25 cellular contexts compared by ENCODE assay signal in genomic region chr9:92385001-92385400, GRCh38. TPM values are rescaled to one million over a fixed set of nuclear protein-coding genes. Genes with fewer than 3 reads are reported as not detected.
A peak's percentile ranks its signal among the peaks of the same experiment; 100 is the strongest.
DNase-seq lines count a peak whose midpoint lies in the region; ATAC-seq and TF ChIP-seq lines count a peak whose summit lies in the region.
"Had no signal": no experiment of that assay in that cellular context is flagged by ENCODE, and none has a peak within 500 bp of the region (broad histone marks: within the 10 kb centered on the region; RNA-seq: fewer than 3 reads in every experiment).

No MANE protein-coding gene starts in this region.

- H3K27ac ChIP-seq in RWPE2 (ENCODE audit: poor library complexity, severe bottlenecking) (peak overlapping the region; percentile 90), thyroid gland (peak overlapping the region in 2 of 3 donors; percentile 18 to 26), substantia nigra (ENCODE audit: low read depth, low read length, poor library complexity, severe bottlenecking) (no peak overlapping the region)
- H3K27ac ChIP-seq: hepatocyte, prostate gland had no signal

- H3K36me3 Mint-ChIP-seq in WTC11: no peaks in the 10 kb centered on the region

- no peaks in the 10 kb centered on the region for H3K36me3 ChIP-seq in RWPE2 (ENCODE audit: low read depth)
- no peaks in the 10 kb centered on the region for H3K36me3 ChIP-seq in thyroid gland
- H3K36me3 ChIP-seq: prostate gland, transverse colon had no signal

- H3K4me3 Mint-ChIP-seq in WTC11: no peak overlapping the region
- H3K4me3 Mint-ChIP-seq: CD8-positive, alpha-beta memory T cell; effector memory CD8-positive, alpha-beta T cell; GM23338; immature natural killer cell; neural crest cell had no signal

- no peaks in the 10 kb centered on the region for H3K27me3 Mint-ChIP-seq in WTC11 (ENCODE audit: low read depth)
- H3K27me3 Mint-ChIP-seq: CD8-positive, alpha-beta memory T cell; effector memory CD8-positive, alpha-beta T cell had no signal

- no peaks in the 10 kb centered on the region for H3K9me3 Mint-ChIP-seq in WTC11
- H3K9me3 Mint-ChIP-seq: CD8-positive, alpha-beta memory T cell; effector memory CD8-positive, alpha-beta T cell; GM23338; immature natural killer cell; neural crest cell had no signal

- TF ChIP-seq POLR2A in thyroid gland (IDR thresholded peaks at IDR 0.05): no peak

- peaks cover 11% of the 10 kb centered on the region for H3K4me1 Mint-ChIP-seq in WTC11
- H3K4me1 Mint-ChIP-seq: neural crest cell had no signal

- ATAC-seq in RWPE2 (ENCODE audit: low read depth): no peak
- peak; percentile 54 for ATAC-seq in left ventricle myocardium superior
- no peak for ATAC-seq in WTC11
- no peak for ATAC-seq in HG03045 (IDR thresholded peaks at IDR 0.05; ENCODE audit: unreplicated experiment)
- ATAC-seq: effector memory CD8-positive, alpha-beta T cell; GM23338; mucosa of descending colon had no signal

- no peaks in the 10 kb centered on the region for H3K9me3 ChIP-seq in RWPE2 (ENCODE audit: severe bottlenecking)
- H3K9me3 ChIP-seq in thyroid gland: peaks cover 4% of the 10 kb centered on the region
- H3K9me3 ChIP-seq: mucosa of descending colon, prostate gland, transverse colon had no signal

- no peak overlapping the region for H3K27ac Mint-ChIP-seq in WTC11
- H3K27ac Mint-ChIP-seq: effector memory CD8-positive, alpha-beta T cell; GM23338; immature natural killer cell had no signal

- H3K27me3 ChIP-seq in RWPE2 (ENCODE audit: insufficient read depth, poor library complexity, severe bottlenecking) (no peaks in the 10 kb centered on the region), thyroid gland (no peaks in the 10 kb centered on the region)
- H3K27me3 ChIP-seq: hepatocyte, transverse colon had no signal

- POLR2A ChIA-PET in WTC11 (lab: Charles Lee): no interaction called here

- H3K4me3 ChIP-seq in RWPE2 (ENCODE audit: severe bottlenecking) (no peak overlapping the region), choroid plexus epithelial cell (ENCODE audit: low read depth, low read length) (no peak overlapping the region), thyroid gland (replicated peaks in 1 of 3) (no peak overlapping the region)
- H3K4me3 ChIP-seq: GM23338, hepatocyte, mucosa of descending colon, prostate gland, skin epidermis, transverse colon had no signal

- CTCF ChIA-PET in WTC11 (lab: Charles Lee): no interaction called here

- TF ChIP-seq CTCF in RWPE2 (IDR thresholded peaks at IDR 0.05; ENCODE audit: poor library complexity, severe bottlenecking) (no peak), choroid plexus epithelial cell (conservative IDR thresholded peaks at IDR 0.05; ENCODE audit: low read depth, low read length) (no peak), thyroid gland (IDR thresholded peaks at IDR 0.05) (no peak), WTC11 (IDR thresholded peaks at IDR 0.05) (no peak)

- 79 to 82% methylated on average over 3 of the region's 3 CpGs for WGBS in thyroid gland, 2 donors

- peaks cover 31% of the 10 kb centered on the region for H3K4me1 ChIP-seq in RWPE2 (ENCODE audit: insufficient read depth, poor library complexity, severe bottlenecking)
- H3K4me1 ChIP-seq in thyroid gland: no peaks in the 10 kb centered on the region
- H3K4me1 ChIP-seq: prostate gland had no signal

- intact Hi-C loops in left ventricle myocardium superior (cut with micrococcal nuclease): no loop called here
- intact Hi-C loops in thyroid gland (cut with DNase I): no loop called here

- DNase-seq in RWPE2 (ENCODE audit: low spot score) (no peak), choroid plexus epithelial cell (ENCODE audit: low read depth) (peak; percentile 28), left ventricle myocardium superior (no peak), thyroid gland (no peak), WTC11 (ENCODE audit: low spot score) (no peak), substantia nigra (lab: John Stamatoyannopoulos, UW) (no peak), globus pallidus (ENCODE audit: low spot score) (no peak)
- DNase-seq: activated CD4-positive, alpha-beta T cell treated with anti-CD3 and anti-CD28 coated beads for 4 hours; activated naive CD4-positive, alpha-beta T cell treated with anti-CD3 and anti-CD28 coated beads, Interleukin-2, amount 50 U/mL, for 16 hours; CD8-positive, alpha-beta memory T cell; effector memory CD8-positive, alpha-beta T cell; immature natural killer cell; mucosa of descending colon; NCI-H1092 treated with DMSO at 0.1 percent for 48 hours; NCI-H2081; stimulated activated CD4-positive, alpha-beta T cell treated with anti-CD3 and anti-CD28 coated beads, Interleukin-4, amount 100 ng/mL, for 1 hour; stimulated activated naive CD4-positive, alpha-beta T cell treated with Interleukin-2 at 50 U/mL for 16 hours; T-helper 1 cell; transverse colon had no signal

TF ChIP-seq in WTC11, 78 proteins besides CTCF, POLR2A, EP300 and RAD21 (continues in another document):
- TF ChIP-seq RORB (CRISPR knock-in tag; IDR thresholded peaks at IDR 0.05) (no peak), NR1H2 (CRISPR knock-in tag; IDR thresholded peaks at IDR 0.05) (no peak), ZBTB43 (CRISPR knock-in tag; IDR thresholded peaks at IDR 0.05) (no peak), FOXJ3 (CRISPR knock-in tag; IDR thresholded peaks at IDR 0.05; ENCODE audit: borderline replicate concordance) (no peak), SOX15 (CRISPR knock-in tag; IDR thresholded peaks at IDR 0.05) (no peak), NR2C2 (CRISPR knock-in tag; IDR thresholded peaks at IDR 0.05) (no peak), PRDM15 (CRISPR knock-in tag; IDR thresholded peaks at IDR 0.05) (no peak), ERG (CRISPR knock-in tag; IDR thresholded peaks at IDR 0.05) (no peak), CDX4 (CRISPR knock-in tag; IDR thresholded peaks at IDR 0.05; ENCODE audit: borderline replicate concordance) (no peak), NFATC4 (CRISPR knock-in tag; IDR thresholded peaks at IDR 0.05) (no peak)

RNA-seq across cellular contexts. Expression of gene OGN, which starts 19.4 kb away (rescaled TPM):
- total RNA-seq in left ventricle myocardium superior: 8.1 TPM
- 10 to 100 TPM in 3 of 4 donors, 1 to 10 TPM in 1; 4.5 to 20.8 (median 16.1) TPM for total RNA-seq in thyroid gland
- total RNA-seq in WTC11 (2021): 0.11 TPM in 1 of 3 replicates, not detected in the others
- total RNA-seq: CD8-positive, alpha-beta memory T cell; GM23338; neural crest cell had no signal

RNA-seq across cellular contexts. Expression of gene OMD, which starts 39.3 kb away (rescaled TPM):
- 4.4 TPM for total RNA-seq in left ventricle myocardium superior
- total RNA-seq in thyroid gland: 10 to 100 TPM in 3 of 4 donors, 1 to 10 TPM in 1; 6.0 to 52.4 (median 16.6) TPM
- total RNA-seq in WTC11 (2021): not detected in 3 replicates
- total RNA-seq: CD8-positive, alpha-beta memory T cell; GM23338; neural crest cell had no signal

RNA-seq across cellular contexts. Expression of gene CENPP, which starts 59.2 kb away (rescaled TPM):
- total RNA-seq in left ventricle myocardium superior (4.3 TPM), thyroid gland (10 to 100 TPM in 1 of 4 donors, 1 to 10 TPM in 3; 1.5 to 11.6 (median 5.5) TPM), WTC11 (2021) (12.2 to 15.0 TPM (median 14.3 TPM) in 3 replicates)

RNA-seq across cellular contexts. Expression of gene NOL8, which starts 59.9 kb away (rescaled TPM):
- total RNA-seq in left ventricle myocardium superior: 13.1 TPM
- total RNA-seq in thyroid gland: 10 to 100 TPM; 30.0 to 38.2 (median 33.6) TPM
- 26.6 to 32.3 TPM (median 32.2 TPM) in 3 replicates for total RNA-seq in WTC11 (2021)
